Comparison of ENCODE assay signal across 1 cellular context in the genomic region with DNA sequence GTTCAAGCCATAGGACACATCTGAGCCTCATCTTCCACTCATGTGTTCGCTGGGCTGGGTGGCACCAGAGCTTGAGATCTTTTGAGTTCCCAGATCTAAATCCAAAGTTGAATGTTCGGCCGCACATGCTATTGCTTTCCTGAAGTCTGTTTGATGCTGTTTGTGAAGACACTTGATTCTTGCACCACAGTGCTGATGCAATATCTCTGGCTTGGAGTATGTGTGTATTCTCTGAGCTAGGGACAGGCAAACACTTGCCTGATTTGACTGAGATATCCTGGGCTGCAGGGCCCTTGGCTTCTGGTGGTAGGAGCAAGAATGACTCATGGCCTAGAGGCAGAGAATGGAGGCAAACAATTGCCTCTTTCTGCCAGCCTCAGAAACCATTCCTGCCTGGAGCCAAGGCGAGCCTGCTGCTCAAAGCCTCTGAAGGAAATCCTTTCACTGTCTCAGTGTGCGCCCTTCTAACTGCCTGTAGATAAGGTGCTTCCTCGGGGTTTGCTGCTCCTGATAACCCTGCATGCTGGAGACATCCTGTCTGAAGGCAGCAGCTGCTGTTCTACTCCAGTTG.
TF ChIP-seq lines count a peak whose summit lies in the region.

No MANE protein-coding gene starts in this region.

TF ChIP-seq in K562, 482 proteins besides CTCF, POLR2A, EP300 and RAD21 (continued from another document and continues in another):
- TF ChIP-seq ETV6 (IDR thresholded peaks at IDR 0.05; ENCODE audit: borderline replicate concordance in 1 of 2, low read depth in 2 of 2, low read length in 1 of 2) (no peak), ETV6 (CRISPR knock-in tag; IDR thresholded peaks at IDR 0.05; ENCODE audit: borderline replicate concordance) (no peak), ESRRA (IDR thresholded peaks at IDR 0.05; ENCODE audit: borderline replicate concordance, low read depth) (no peak), ZBTB7A (IDR thresholded peaks at IDR 0.05; ENCODE audit: borderline replicate concordance, control insufficient read depth, low read depth, low read length) (no peak), MTA2 (IDR thresholded peaks at IDR 0.05; ENCODE audit: low read depth) (no peak), FIP1L1 (IDR thresholded peaks at IDR 0.05; ENCODE audit: low read depth, low read length, poor library complexity, severe bottlenecking) (no peak), SRSF1 (IDR thresholded peaks at IDR 0.05; ENCODE audit: low read depth, low read length) (no peak), ELF2 (CRISPR knock-in tag; IDR thresholded peaks at IDR 0.05) (no peak), C11orf30 (IDR thresholded peaks at IDR 0.05; ENCODE audit: low read depth) (no peak), CHD7 (IDR thresholded peaks at IDR 0.05; ENCODE audit: low read depth, low read length) (no peak), NFXL1 (CRISPR knock-in tag; IDR thresholded peaks at IDR 0.05) (no peak), TAF9B (IDR thresholded peaks at IDR 0.05; ENCODE audit: partially characterized antibody) (no peak), TBP (optimal IDR thresholded peaks at IDR 0.05; ENCODE audit: low read depth, low read length) (no peak), CREM (IDR thresholded peaks at IDR 0.05; ENCODE audit: low read depth) (no peak), ZNF644 (tag; IDR thresholded peaks at IDR 0.05; ENCODE audit: low read depth) (0 out of 2 replicates have a peak, but pooled peaks have one; percentile 42), LEF1 (IDR thresholded peaks at IDR 0.05) (peak; percentile 43; the same call in 1 of the 2 replicates), CBX3 (IDR thresholded peaks at IDR 0.05; ENCODE audit: borderline replicate concordance in 1 of 2, low read length in 2 of 2) (no peak), CSDE1 (IDR thresholded peaks at IDR 0.05) (no peak), ZNF354B (CRISPR knock-in tag; IDR thresholded peaks at IDR 0.05) (no peak), HNRNPUL1 (IDR thresholded peaks at IDR 0.05; ENCODE audit: low read length) (no peak), E2F3 (CRISPR knock-in tag; IDR thresholded peaks at IDR 0.05) (0 out of 2 replicates have a peak, but pooled peaks have one; percentile 17), ZBTB17 (CRISPR knock-in tag; IDR thresholded peaks at IDR 0.05) (no peak), FOSL1 (tag; conservative IDR thresholded peaks at IDR 0.05) (peak; percentile 75), SOX6 (IDR thresholded peaks at IDR 0.05) (peak; percentile 72; the same call in 1 of the 2 replicates), MTF1 (CRISPR knock-in tag; IDR thresholded peaks at IDR 0.05; ENCODE audit: borderline replicate concordance) (no peak), ZNF224 (CRISPR knock-in tag; IDR thresholded peaks at IDR 0.05) (no peak), NFATC3 (IDR thresholded peaks at IDR 0.05) (no peak), BRD9 (IDR thresholded peaks at IDR 0.05; ENCODE audit: low read depth, partially characterized antibody) (no peak), VEZF1 (CRISPR knock-in tag; IDR thresholded peaks at IDR 0.05) (no peak), SMAD4 (CRISPR knock-in tag; conservative IDR thresholded peaks at IDR 0.05) (peak; percentile 96), ZEB2 (IDR thresholded peaks at IDR 0.05) (peak; percentile 50; the same call in 1 of the 2 replicates), COPS2 (conservative IDR thresholded peaks at IDR 0.05) (no peak), NFRKB (IDR thresholded peaks at IDR 0.05; ENCODE audit: low read depth) (no peak), ZNF408 (CRISPR knock-in tag; IDR thresholded peaks at IDR 0.05; ENCODE audit: low read depth) (no peak)
- TF ChIP-seq, protein P1, sequence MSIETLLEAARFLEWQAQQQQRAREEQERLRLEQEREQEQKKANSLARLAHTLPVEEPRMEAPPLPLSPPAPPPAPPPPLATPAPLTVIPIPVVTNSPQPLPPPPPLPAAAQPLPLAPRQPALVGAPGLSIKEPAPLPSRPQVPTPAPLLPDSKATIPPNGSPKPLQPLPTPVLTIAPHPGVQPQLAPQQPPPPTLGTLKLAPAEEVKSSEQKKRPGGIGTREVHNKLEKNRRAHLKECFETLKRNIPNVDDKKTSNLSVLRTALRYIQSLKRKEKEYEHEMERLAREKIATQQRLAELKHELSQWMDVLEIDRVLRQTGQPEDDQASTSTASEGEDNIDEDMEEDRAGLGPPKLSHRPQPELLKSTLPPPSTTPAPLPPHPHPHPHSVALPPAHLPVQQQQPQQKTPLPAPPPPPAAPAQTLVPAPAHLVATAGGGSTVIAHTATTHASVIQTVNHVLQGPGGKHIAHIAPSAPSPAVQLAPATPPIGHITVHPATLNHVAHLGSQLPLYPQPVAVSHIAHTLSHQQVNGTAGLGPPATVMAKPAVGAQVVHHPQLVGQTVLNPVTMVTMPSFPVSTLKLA (conservative IDR thresholded peaks at IDR 0.05): no peak; a peak in 1 of 4 replicates
- TF ChIP-seq, protein P2, sequence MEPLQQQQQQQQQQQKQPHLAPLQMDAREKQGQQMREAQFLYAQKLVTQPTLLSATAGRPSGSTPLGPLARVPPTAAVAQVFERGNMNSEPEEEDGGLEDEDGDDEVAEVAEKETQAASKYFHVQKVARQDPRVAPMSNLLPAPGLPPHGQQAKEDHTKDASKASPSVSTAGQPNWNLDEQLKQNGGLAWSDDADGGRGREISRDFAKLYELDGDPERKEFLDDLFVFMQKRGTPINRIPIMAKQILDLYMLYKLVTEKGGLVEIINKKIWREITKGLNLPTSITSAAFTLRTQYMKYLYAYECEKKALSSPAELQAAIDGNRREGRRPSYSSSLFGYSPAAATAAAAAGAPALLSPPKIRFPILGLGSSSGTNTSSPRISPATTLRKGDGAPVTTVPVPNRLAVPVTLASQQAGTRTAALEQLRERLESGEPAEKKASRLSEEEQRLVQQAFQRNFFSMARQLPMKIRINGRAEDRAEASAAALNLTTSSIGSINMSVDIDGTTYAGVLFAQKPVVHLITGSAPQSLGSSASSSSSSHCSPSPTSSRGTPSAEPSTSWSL (CRISPR knock-in tag; IDR thresholded peaks at IDR 0.05; ENCODE audit: borderline replicate concordance): no peak
- TF ChIP-seq, protein P3, sequence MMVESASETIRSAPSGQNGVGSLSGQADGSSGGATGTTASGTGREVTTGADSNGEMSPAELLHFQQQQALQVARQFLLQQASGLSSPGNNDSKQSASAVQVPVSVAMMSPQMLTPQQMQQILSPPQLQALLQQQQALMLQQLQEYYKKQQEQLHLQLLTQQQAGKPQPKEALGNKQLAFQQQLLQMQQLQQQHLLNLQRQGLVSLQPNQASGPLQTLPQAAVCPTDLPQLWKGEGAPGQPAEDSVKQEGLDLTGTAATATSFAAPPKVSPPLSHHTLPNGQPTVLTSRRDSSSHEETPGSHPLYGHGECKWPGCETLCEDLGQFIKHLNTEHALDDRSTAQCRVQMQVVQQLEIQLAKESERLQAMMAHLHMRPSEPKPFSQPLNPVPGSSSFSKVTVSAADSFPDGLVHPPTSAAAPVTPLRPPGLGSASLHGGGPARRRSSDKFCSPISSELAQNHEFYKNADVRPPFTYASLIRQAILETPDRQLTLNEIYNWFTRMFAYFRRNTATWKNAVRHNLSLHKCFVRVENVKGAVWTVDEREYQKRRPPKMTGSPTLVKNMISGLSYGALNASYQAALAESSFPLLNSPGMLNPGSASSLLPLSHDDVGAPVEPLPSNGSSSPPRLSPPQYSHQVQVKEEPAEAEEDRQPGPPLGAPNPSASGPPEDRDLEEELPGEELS (CRISPR knock-in tag; IDR thresholded peaks at IDR 0.05; ENCODE audit: borderline replicate concordance): no peak
- TF ChIP-seq, protein P4, sequence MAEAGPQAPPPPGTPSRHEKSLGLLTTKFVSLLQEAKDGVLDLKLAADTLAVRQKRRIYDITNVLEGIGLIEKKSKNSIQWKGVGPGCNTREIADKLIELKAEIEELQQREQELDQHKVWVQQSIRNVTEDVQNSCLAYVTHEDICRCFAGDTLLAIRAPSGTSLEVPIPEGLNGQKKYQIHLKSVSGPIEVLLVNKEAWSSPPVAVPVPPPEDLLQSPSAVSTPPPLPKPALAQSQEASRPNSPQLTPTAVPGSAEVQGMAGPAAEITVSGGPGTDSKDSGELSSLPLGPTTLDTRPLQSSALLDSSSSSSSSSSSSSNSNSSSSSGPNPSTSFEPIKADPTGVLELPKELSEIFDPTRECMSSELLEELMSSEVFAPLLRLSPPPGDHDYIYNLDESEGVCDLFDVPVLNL (CRISPR knock-in tag; IDR thresholded peaks at IDR 0.05; ENCODE audit: low read depth): no peak
- TF ChIP-seq, protein P5, sequence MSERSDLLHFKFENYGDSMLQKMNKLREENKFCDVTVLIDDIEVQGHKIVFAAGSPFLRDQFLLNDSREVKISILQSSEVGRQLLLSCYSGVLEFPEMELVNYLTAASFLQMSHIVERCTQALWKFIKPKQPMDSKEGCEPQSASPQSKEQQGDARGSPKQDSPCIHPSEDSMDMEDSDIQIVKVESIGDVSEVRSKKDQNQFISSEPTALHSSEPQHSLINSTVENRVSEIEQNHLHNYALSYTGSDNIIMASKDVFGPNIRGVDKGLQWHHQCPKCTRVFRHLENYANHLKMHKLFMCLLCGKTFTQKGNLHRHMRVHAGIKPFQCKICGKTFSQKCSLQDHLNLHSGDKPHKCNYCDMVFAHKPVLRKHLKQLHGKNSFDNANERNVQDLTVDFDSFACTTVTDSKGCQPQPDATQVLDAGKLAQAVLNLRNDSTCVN (CRISPR knock-in tag; IDR thresholded peaks at IDR 0.05): no peak
